2 cellular contexts compared by ENCODE assay signal in the genomic region with DNA sequence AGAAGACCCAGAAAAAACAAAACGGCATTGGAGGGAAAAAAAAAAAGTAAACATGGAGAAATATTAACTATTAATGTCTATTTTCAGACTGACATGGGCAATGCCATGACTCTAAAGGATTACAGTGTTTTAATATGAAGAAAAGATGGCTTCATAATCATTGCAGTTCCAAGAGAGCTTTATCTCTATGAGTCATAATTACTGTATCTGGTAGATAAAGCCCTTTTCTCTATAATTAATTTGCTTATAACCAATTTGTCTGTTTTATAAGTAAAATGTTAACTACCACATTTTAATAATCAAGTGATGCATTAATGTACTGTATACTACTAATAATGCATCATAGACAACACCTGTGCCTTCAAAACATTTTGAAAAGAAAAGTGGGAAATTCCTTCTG.
A peak's percentile ranks its signal among the peaks of the same experiment; 100 is the strongest.
TF ChIP-seq lines count a peak whose summit lies in the region.

No MANE protein-coding gene starts in this region.

TF ChIP-seq in A549, 52 proteins besides CTCF, POLR2A, EP300 and RAD21:
- TF ChIP-seq FOSL2 (IDR thresholded peaks at IDR 0.05) (no peak), FOSL2 (CRISPR knock-in tag; IDR thresholded peaks at IDR 0.05) (peak; percentile 53; the same call in 1 of the 2 replicates), CEBPB (IDR thresholded peaks at IDR 0.05) (no peak)

TF ChIP-seq in IMR-90, 13 proteins besides CTCF, POLR2A, EP300 and RAD21 (continued from another document):
- TF ChIP-seq FOS (IDR thresholded peaks at IDR 0.05; ENCODE audit: low read depth, low read length) (no peak), CEBPB (IDR thresholded peaks at IDR 0.05; ENCODE audit: low read depth, low read length) (no peak), RFX5 (IDR thresholded peaks at IDR 0.05; ENCODE audit: low read depth, low read length) (no peak), SMC3 (IDR thresholded peaks at IDR 0.05; ENCODE audit: low read depth, low read length) (no peak)
